9 cellular contexts compared by ENCODE assay signal in the genomic region with DNA sequence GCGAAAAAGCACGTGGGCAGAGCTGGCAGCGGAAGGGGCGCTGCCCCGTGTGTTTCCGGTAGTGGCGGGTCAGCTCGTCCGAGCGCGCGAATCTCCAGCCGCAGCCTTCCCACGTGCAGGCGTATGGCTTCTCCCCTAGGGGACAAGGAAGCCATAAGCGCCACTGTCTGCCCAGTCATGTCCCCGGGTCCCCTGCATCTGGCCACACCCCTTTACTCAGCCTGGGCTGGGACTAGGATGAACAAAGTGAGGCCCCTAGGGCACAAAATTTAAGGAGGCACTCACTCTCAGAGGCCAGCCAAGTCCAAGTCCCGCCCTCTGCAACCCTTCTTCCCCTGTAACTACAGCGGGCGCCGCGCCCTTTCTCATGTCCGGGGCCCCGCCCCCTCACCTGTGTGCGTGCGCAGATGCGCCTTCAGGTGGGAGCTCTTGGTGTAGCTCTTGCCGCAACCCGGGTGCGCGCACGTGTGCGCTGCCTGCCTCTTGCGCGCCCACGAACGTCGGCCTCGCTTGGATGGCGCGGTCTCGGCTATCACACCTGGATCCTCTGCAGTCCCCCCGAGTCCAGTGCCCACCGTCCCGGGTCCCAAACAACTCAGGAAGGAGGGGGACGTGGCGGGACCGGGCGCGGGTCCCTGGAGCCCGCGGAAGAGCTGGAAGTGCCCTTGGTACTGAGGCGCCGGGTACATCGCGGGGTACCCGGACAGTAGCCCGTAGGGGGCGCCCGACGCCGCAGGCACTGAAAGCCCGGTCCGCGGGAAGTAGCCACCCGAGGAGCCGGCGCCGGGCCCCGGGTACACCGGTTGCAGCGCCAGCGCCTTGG. TPM values are rescaled to one million over a fixed set of nuclear protein-coding genes. Genes with fewer than 3 reads are reported as not detected.
DNase-seq lines count a peak whose midpoint lies in the region; ATAC-seq and TF ChIP-seq lines count a peak whose summit lies in the region.
"Had no signal": no experiment of that assay in that cellular context is flagged by ENCODE, and none has a peak within 500 bp of the region (broad histone marks: within the 10 kb centered on the region; RNA-seq: fewer than 3 reads in every experiment).

No MANE protein-coding gene starts in this region.

- peak overlapping the region; percentile 95 for H3K4me3 Mint-ChIP-seq in activated CD4-positive, alpha-beta T cell treated with anti-CD3 and anti-CD28 coated beads, Interleukin-2, amount 10 ng/mL, durations not matched to agents 24 days and 14 days
- H3K4me3 Mint-ChIP-seq in dendritic cell treated with granulocyte-macrophage colony-stimulating factor and Interleukin-4, amounts not matched to agents 40 ng/mL and 50 ng/mL, for 4 days: peak overlapping the region; percentile 86

- ATAC-seq in GM18519 (IDR thresholded peaks at IDR 0.05; ENCODE audit: low FRiP score, unreplicated experiment): no peak

- WGBS in lower leg skin, 2 donors: 2 to 3% methylated on average over 9 to 57 of the region's 73 CpGs

- H3K4me1 Mint-ChIP-seq in activated CD4-positive, alpha-beta T cell treated with anti-CD3 and anti-CD28 coated beads, Interleukin-2, amount 10 ng/mL, durations not matched to agents 24 days and 14 days: peaks cover 20% of the 10 kb centered on the region
- H3K4me1 Mint-ChIP-seq in dendritic cell treated with granulocyte-macrophage colony-stimulating factor and Interleukin-4, amounts not matched to agents 40 ng/mL and 50 ng/mL, for 4 days (ENCODE audit: low read depth): peaks cover 61% of the 10 kb centered on the region

- TF ChIP-seq POLR2A in GM18526 (IDR thresholded peaks at IDR 0.05; ENCODE audit: extremely low read depth, insufficient read length) (peak; percentile 37), lower leg skin (IDR thresholded peaks at IDR 0.05) (no peak)

- H3K36me3 Mint-ChIP-seq in activated CD4-positive, alpha-beta T cell treated with anti-CD3 and anti-CD28 coated beads, Interleukin-2, amount 10 ng/mL, durations not matched to agents 24 days and 14 days (ENCODE audit: low read depth): peaks cover 3% of the 10 kb centered on the region
- H3K36me3 Mint-ChIP-seq in dendritic cell treated with granulocyte-macrophage colony-stimulating factor and Interleukin-4, amounts not matched to agents 40 ng/mL and 50 ng/mL, for 4 days (ENCODE audit: low read depth): peaks cover 6% of the 10 kb centered on the region

- intact Hi-C loops in activated CD4-positive, alpha-beta T cell treated with anti-CD3 and anti-CD28 coated beads, Interleukin-2, amount 10 ng/mL, durations not matched to agents 24 days and 14 days (cut with micrococcal nuclease): loop anchor here (1.0 kb wide), 2 partner anchors 34 to 80 kb away; partner anchors contain the start of gene SYCE2
- intact Hi-C loops in dendritic cell treated with granulocyte-macrophage colony-stimulating factor and Interleukin-4, amounts not matched to agents 40 ng/mL and 50 ng/mL, for 4 days (cut with micrococcal nuclease): loop anchor here (2.0 kb wide), 1 partner anchor 80 kb away; no protein-coding TSS in a partner anchor
- intact Hi-C loops in lower leg skin (cut with DNase I; ENCODE audit: low total_unique reads): loop anchor here (10.0 kb wide), 1 partner anchor 60 kb away; the partner anchor contains the start of gene RAD23A

- peaks cover 7% of the 10 kb centered on the region for H3K27me3 Mint-ChIP-seq in activated CD4-positive, alpha-beta T cell treated with anti-CD3 and anti-CD28 coated beads, Interleukin-2, amount 10 ng/mL, durations not matched to agents 24 days and 14 days
- H3K27me3 Mint-ChIP-seq in dendritic cell treated with granulocyte-macrophage colony-stimulating factor and Interleukin-4, amounts not matched to agents 40 ng/mL and 50 ng/mL, for 4 days: peaks cover 15% of the 10 kb centered on the region

- no peak overlapping the region for H3K4me3 ChIP-seq in lower leg skin (ENCODE audit: low read depth, poor library complexity, severe bottlenecking)

- peak overlapping the region; percentile 89 for H3K27ac Mint-ChIP-seq in activated CD4-positive, alpha-beta T cell treated with anti-CD3 and anti-CD28 coated beads, Interleukin-2, amount 10 ng/mL, durations not matched to agents 24 days and 14 days
- peak overlapping the region; percentile 97 for H3K27ac Mint-ChIP-seq in dendritic cell treated with granulocyte-macrophage colony-stimulating factor and Interleukin-4, amounts not matched to agents 40 ng/mL and 50 ng/mL, for 4 days

- DNase-seq in NCI-H2107 treated with DMSO at 0.1 percent for 48 hours (lab: John Stamatoyannopoulos, UW; ENCODE audit: unreplicated experiment): peak; percentile 84
- DNase-seq in activated CD4-positive, alpha-beta T cell treated with anti-CD3 and anti-CD28 coated beads, Interleukin-2, amount 10 ng/mL, durations not matched to agents 24 days and 14 days: peak; percentile 96
- peak; percentile 70 to 94 for DNase-seq in lower leg skin (ENCODE audit: low spot score in 2 of 2)
- DNase-seq in stimulated activated CD8-positive, alpha-beta memory T cell treated with anti-CD3 and anti-CD28 coated beads, Interleukin-12 subunit alpha, Interleukin-12 subunit beta, amount 100 ng/mL, for 24 hours (ENCODE audit: extremely low read depth): peak; percentile 72
- no peak for DNase-seq in HuH-7 (ENCODE audit: low spot score)

- TF ChIP-seq CTCF in lower leg skin (IDR thresholded peaks at IDR 0.05): peak in 1 of 3 donors; percentile 31

- no peaks in the 10 kb centered on the region for H3K9me3 Mint-ChIP-seq in activated CD4-positive, alpha-beta T cell treated with anti-CD3 and anti-CD28 coated beads, Interleukin-2, amount 10 ng/mL, durations not matched to agents 24 days and 14 days
- H3K9me3 Mint-ChIP-seq in dendritic cell treated with granulocyte-macrophage colony-stimulating factor and Interleukin-4, amounts not matched to agents 40 ng/mL and 50 ng/mL, for 4 days: peaks cover 7% of the 10 kb centered on the region

RNA-seq across cellular contexts. Expression of gene KLF1, which starts 1.9 kb away (rescaled TPM):
- 0.77 and 1.2 TPM in 2 replicates for total RNA-seq in activated CD4-positive, alpha-beta T cell treated with anti-CD3 and anti-CD28 coated beads, Interleukin-2, amount 10 ng/mL, durations not matched to agents 24 days and 14 days
- under 1 TPM in 1 of 4 donors, not detected in 3; 0.13 TPM for total RNA-seq in lower leg skin
- total RNA-seq: renal cortical epithelial cell had no signal

RNA-seq across cellular contexts. Expression of gene DNASE2, which starts 3.9 kb away (rescaled TPM):
- total RNA-seq in activated CD4-positive, alpha-beta T cell treated with anti-CD3 and anti-CD28 coated beads, Interleukin-2, amount 10 ng/mL, durations not matched to agents 24 days and 14 days: 21.5 and 22.0 TPM in 2 replicates
- total RNA-seq in lower leg skin: 10 to 100 TPM; 31.8 to 50.6 (median 36.6) TPM

RNA-seq across cellular contexts. Expression of gene GCDH, which starts 5.8 kb away (rescaled TPM):
- total RNA-seq in activated CD4-positive, alpha-beta T cell treated with anti-CD3 and anti-CD28 coated beads, Interleukin-2, amount 10 ng/mL, durations not matched to agents 24 days and 14 days: 66.9 and 71.6 TPM in 2 replicates
- 10 to 100 TPM; 19.2 to 39.5 (median 24.6) TPM for total RNA-seq in lower leg skin

RNA-seq across cellular contexts. Expression of gene SYCE2, which starts 34.0 kb away (rescaled TPM):
- 2.3 and 3.3 TPM in 2 replicates for total RNA-seq in activated CD4-positive, alpha-beta T cell treated with anti-CD3 and anti-CD28 coated beads, Interleukin-2, amount 10 ng/mL, durations not matched to agents 24 days and 14 days
- total RNA-seq in lower leg skin: under 1 TPM in 1 of 4 donors, not detected in 3; 0.26 TPM
- total RNA-seq: renal cortical epithelial cell had no signal

RNA-seq across cellular contexts. Expression of gene MAST1, which starts 46.8 kb away (rescaled TPM):
- total RNA-seq in activated CD4-positive, alpha-beta T cell treated with anti-CD3 and anti-CD28 coated beads, Interleukin-2, amount 10 ng/mL, durations not matched to agents 24 days and 14 days: 1.6 and 2.4 TPM in 2 replicates
- 10 to 100 TPM in 2 of 4 donors, 1 to 10 TPM in 2; 5.9 to 20.8 (median 10.3) TPM for total RNA-seq in lower leg skin
